ENCODE assay signal across 35 cellular contexts in genomic region chr6:9675122-9675521, GRCh38.
"Had no signal": no experiment of that assay in that cellular context is flagged by ENCODE, and none has a peak within 500 bp of the region (broad histone marks: within the 10 kb centered on the region; RNA-seq: fewer than 3 reads in every experiment).

No MANE protein-coding gene starts in this region.

- H2AFZ ChIP-seq: PC-9 had no signal

- H3K36me3 ChIP-seq: WERI-Rb-1 had no signal

- ATAC-seq: activated CD8-positive, alpha-beta memory T cell treated with anti-CD3 and anti-CD28 coated beads, Interleukin-2, amount 10 ng/mL, durations not matched to agents 7 days and 5 days; activated naive CD8-positive, alpha-beta T cell treated with anti-CD3 and anti-CD28 coated beads, Interleukin-2, amount 50 U/mL, for 24 hours had no signal

- H3K27ac ChIP-seq: PC-9, WERI-Rb-1 had no signal

- H3K36me3 Mint-ChIP-seq: activated CD8-positive, alpha-beta memory T cell treated with anti-CD3 and anti-CD28 coated beads, Interleukin-2, amount 10 ng/mL, durations not matched to agents 7 days and 5 days; activated naive CD4-positive, alpha-beta T cell treated with anti-CD3 and anti-CD28 coated beads, Interleukin-2, amount 10 ng/mL, durations not matched to agents 7 days and 5 days; activated naive CD8-positive, alpha-beta T cell; brain had no signal

- H3K27ac Mint-ChIP-seq: activated CD4-positive, alpha-beta memory T cell treated with anti-CD3 and anti-CD28 coated beads, Interleukin-2, amount 10 ng/mL, durations not matched to agents 7 days and 5 days; activated CD8-positive, alpha-beta memory T cell treated with anti-CD3 and anti-CD28 coated beads, Interleukin-2, amount 10 ng/mL, durations not matched to agents 7 days and 5 days; activated naive CD4-positive, alpha-beta T cell treated with anti-CD3 and anti-CD28 coated beads, Interleukin-2, amount 10 ng/mL, durations not matched to agents 7 days and 5 days; activated naive CD8-positive, alpha-beta T cell; activated naive CD8-positive, alpha-beta T cell treated with anti-CD3 and anti-CD28 coated beads, Interleukin-2, amount 50 U/mL, for 24 hours; brain had no signal

- DNase-seq: activated CD4-positive, alpha-beta memory T cell treated with anti-CD3 and anti-CD28 coated beads, Interleukin-2, amount 10 ng/mL, durations not matched to agents 7 days and 5 days; activated CD4-positive, alpha-beta T cell treated with anti-CD3 and anti-CD28 coated beads for 1 hour; activated CD4-positive, alpha-beta T cell treated with anti-CD3 and anti-CD28 coated beads for 48 hours; activated CD4-positive, CD25-positive, alpha-beta regulatory T cell; activated CD8-positive, alpha-beta memory T cell treated with anti-CD3 and anti-CD28 coated beads for 24 hours; activated CD8-positive, alpha-beta memory T cell treated with anti-CD3 and anti-CD28 coated beads, Interleukin-2, amount 10 ng/mL, durations not matched to agents 7 days and 5 days; activated CD8-positive, alpha-beta memory T cell treated with anti-CD3 and anti-CD28 coated beads, Interleukin-2, amount 50 U/mL, for 48 hours; activated effector memory CD4-positive, alpha-beta T cell treated with Interleukin-2 at 50 U/mL for 16 hours; activated naive CD4-positive, alpha-beta T cell treated with anti-CD3 and anti-CD28 coated beads, Interleukin-2, amount 10 ng/mL, durations not matched to agents 7 days and 5 days; activated naive CD8-positive, alpha-beta T cell treated with anti-CD3 and anti-CD28 coated beads, Interleukin-2, amount 50 U/mL, for 24 hours; activated T-cell treated with anti-CD3 and anti-CD28 coated beads, Interleukin-2, amount 50 U/mL, for 48 hours; anterior cingulate cortex; caudate nucleus; cerebellar nuclear complex; Karpas-422; KBM-7; MM.1S; NCI-H1092 treated with DMSO at 0.1 percent for 48 hours; NCI-H1417; NCI-H146; NCI-H187; NCI-H2029 treated with DMSO at 0.1 percent for 48 hours; NCI-H2107; NCI-H345; NCI-H526 treated with DMSO at 0.1 percent for 48 hours; NCI-H82; PC-9; Right ventricle myocardium superior; SW 1271; T-helper 1 cell; T-helper 2 cell; T-helper 9 cell; WERI-Rb-1 had no signal

- H3K4me3 ChIP-seq: PC-9 had no signal

- H3K27me3 Mint-ChIP-seq: activated CD4-positive, alpha-beta memory T cell treated with anti-CD3 and anti-CD28 coated beads, Interleukin-2, amount 10 ng/mL, durations not matched to agents 7 days and 5 days; activated CD8-positive, alpha-beta memory T cell treated with anti-CD3 and anti-CD28 coated beads, Interleukin-2, amount 10 ng/mL, durations not matched to agents 7 days and 5 days; activated naive CD4-positive, alpha-beta T cell treated with anti-CD3 and anti-CD28 coated beads, Interleukin-2, amount 10 ng/mL, durations not matched to agents 7 days and 5 days; activated naive CD8-positive, alpha-beta T cell; activated naive CD8-positive, alpha-beta T cell treated with anti-CD3 and anti-CD28 coated beads, Interleukin-2, amount 50 U/mL, for 24 hours; brain had no signal

- H3K4me3 Mint-ChIP-seq: activated CD4-positive, alpha-beta memory T cell treated with anti-CD3 and anti-CD28 coated beads, Interleukin-2, amount 10 ng/mL, durations not matched to agents 7 days and 5 days; activated CD8-positive, alpha-beta memory T cell treated with anti-CD3 and anti-CD28 coated beads, Interleukin-2, amount 10 ng/mL, durations not matched to agents 7 days and 5 days; activated naive CD4-positive, alpha-beta T cell treated with anti-CD3 and anti-CD28 coated beads, Interleukin-2, amount 10 ng/mL, durations not matched to agents 7 days and 5 days; activated naive CD8-positive, alpha-beta T cell; activated naive CD8-positive, alpha-beta T cell treated with anti-CD3 and anti-CD28 coated beads, Interleukin-2, amount 50 U/mL, for 24 hours; brain had no signal

- H3K4me1 Mint-ChIP-seq: activated CD4-positive, alpha-beta memory T cell treated with anti-CD3 and anti-CD28 coated beads, Interleukin-2, amount 10 ng/mL, durations not matched to agents 7 days and 5 days; activated CD8-positive, alpha-beta memory T cell treated with anti-CD3 and anti-CD28 coated beads, Interleukin-2, amount 10 ng/mL, durations not matched to agents 7 days and 5 days; activated naive CD4-positive, alpha-beta T cell treated with anti-CD3 and anti-CD28 coated beads, Interleukin-2, amount 10 ng/mL, durations not matched to agents 7 days and 5 days; activated naive CD8-positive, alpha-beta T cell treated with anti-CD3 and anti-CD28 coated beads, Interleukin-2, amount 50 U/mL, for 24 hours; brain had no signal

- H3K4me2 ChIP-seq: PC-9 had no signal
